8 cellular contexts compared by ENCODE assay signal in genomic region chr5:116574682-116575634, GRCh38. TPM values are rescaled to one million over a fixed set of nuclear protein-coding genes. Genes with fewer than 3 reads are reported as not detected.
DNase-seq lines count a peak whose midpoint lies in the region; ATAC-seq and TF ChIP-seq lines count a peak whose summit lies in the region.

Gene SEMA6A, minus strand, starts transcription at chr5:116574823. Its CDS starts 69,879 bp downstream, at chr5:116504944.

- no TSS peak for BruUV-seq in Panc1 (replicated peaks; lab: Mats Ljungman, UMichigan)

- H3K4me3 ChIP-seq in Panc1 (ENCODE audit: low read depth in 2 of 2, low read length in 2 of 2): peak within 1 kb of the TSS; percentile 27 to 60
- H3K4me3 ChIP-seq in astrocyte of the cerebellum (ENCODE audit: low read depth, low read length): peak within 1 kb of the TSS; percentile 55

- no peaks in the 10 kb centered on the region for H3K9me3 ChIP-seq in Panc1 (ENCODE audit: control insufficient read depth, insufficient read depth, low read depth, low read length)

- TF ChIP-seq CTCF in Panc1 (IDR thresholded peaks at IDR 0.05) (no peak), astrocyte of the cerebellum (IDR thresholded peaks at IDR 0.05; ENCODE audit: low read depth, low read length, missing control alignments) (no peak)

- no peak within 1 kb of the TSS for H3K27ac ChIP-seq in Panc1 (ENCODE audit: low read length)

- H3K36me3 ChIP-seq in Panc1 (ENCODE audit: control insufficient read depth, insufficient read depth, low read length): no peaks in the 10 kb centered on the region

- peaks cover 46% of the 10 kb centered on the region for H3K27me3 ChIP-seq in Panc1 (ENCODE audit: control insufficient read depth, insufficient read depth, low read length)

- in situ Hi-C loops in Panc1 (cut with HindIII; ENCODE audit: low pct_unique_long_range_greater_than_20kb, low sequenced_read_pairs): no loop called here
- in situ Hi-C loops in astrocyte of the cerebellum (cut with HindIII; ENCODE audit: low sequenced_read_pairs): no loop called here

- intact Hi-C loops in Panc1 (cut with micrococcal nuclease; ENCODE audit: unreplicated experiment) (loop anchor here (5.0 kb wide), 1 partner anchor 372 kb away; no protein-coding TSS in a partner anchor), posterior vena cava (cut with DNase I) (no loop called here)

- H3K4me1 ChIP-seq in Panc1 (ENCODE audit: control insufficient read depth, insufficient read depth, low read length): peaks cover 23% of the 10 kb centered on the region

- DNase-seq in ELF-1 (ENCODE audit: low read depth, low spot score) (peak; percentile 99), HuH-7 (ENCODE audit: low spot score) (peak; percentile 81), Panc1 (ENCODE audit: low read depth, low spot score) (no peak), astrocyte of the cerebellum (ENCODE audit: low read depth) (peak; percentile 54), hepatic stellate cell (ENCODE audit: low spot score) (peak; percentile 79), posterior vena cava (ENCODE audit: low spot score) (peak; percentile 96), T-helper 9 cell (no peak)

- POLR2A ChIA-PET in Panc1 (lab: Charles Lee): interaction anchor here (0.6 kb wide), 1 partner anchor 998 kb away, joined by 3 read pairs; no protein-coding TSS in a partner anchor

- ATAC-seq in GM21576 (IDR thresholded peaks at IDR 0.05; ENCODE audit: unreplicated experiment): peak; percentile 57
- peak; percentile 83 for ATAC-seq in Panc1

- CTCF ChIA-PET in Panc1 (lab: Charles Lee): no interaction called here

RNA-seq across cellular contexts. Expression of gene SEMA6A, which starts in this region (rescaled TPM):
- total RNA-seq in Panc1 (2021; ENCODE audit: unreplicated experiment): 0.54 TPM
- polyA plus RNA-seq in Panc1 (2012; ENCODE audit: insufficient read length): 1.2 TPM
- 10 to 100 TPM; 18.6 to 24.9 TPM for total RNA-seq in posterior vena cava

Comparison
In these comparisons a context has a peak if more than half of its experiments do, and no peak if none do; other contexts are left out.
1. RNA of gene SEMA6A (total RNA-seq): 18.6 to 24.9 TPM in posterior vena cava; 0.54 TPM in Panc1 (single experiment); every median in the first group is over 10 times any median in the second.
2. DNase-seq: peak in ELF-1 (single experiment), HuH-7 (single experiment), astrocyte of the cerebellum (single experiment), hepatic stellate cell (single experiment) and posterior vena cava (single experiment); none in Panc1 (single experiment) and T-helper 9 cell (single experiment).